Comparison of ENCODE assay signal across 8 cellular contexts in genomic region chr5:34838785-34839714, GRCh38. TPM values are rescaled to one million over a fixed set of nuclear protein-coding genes. Genes with fewer than 3 reads are reported as not detected.
DNase-seq lines count a peak whose midpoint lies in the region; ATAC-seq and TF ChIP-seq lines count a peak whose summit lies in the region.

TSS of gene TTC23L (plus strand) at chr5:34839164. CDS start at chr5:34840672, 1,508 bp downstream.

- no peaks in the 10 kb centered on the region for H3K36me3 ChIP-seq in SJSA1
- no peaks in the 10 kb centered on the region for H3K36me3 ChIP-seq in thymus (ENCODE audit: control insufficient read depth, insufficient read depth)

- H3K36me3 Mint-ChIP-seq in activated naive CD8-positive, alpha-beta T cell: no peaks in the 10 kb centered on the region
- no peaks in the 10 kb centered on the region for H3K36me3 Mint-ChIP-seq in osteocyte (ENCODE audit: unreplicated experiment)

- peak within 1 kb of the TSS; percentile 94 for H3K4me3 Mint-ChIP-seq in activated naive CD8-positive, alpha-beta T cell
- H3K4me3 Mint-ChIP-seq in osteocyte (ENCODE audit: unreplicated experiment): peak within 1 kb of the TSS; percentile 87

- H3K9me3 ChIP-seq in SJSA1 (replicated peaks): 0 out of 2 replicates have a peak, but pooled peaks cover 5% of the 10 kb centered on the region
- H3K9me3 ChIP-seq in thymus (ENCODE audit: control insufficient read depth): no peaks in the 10 kb centered on the region

- H3K4me1 ChIP-seq in SJSA1 (replicated peaks) (peaks cover 8% of the 10 kb centered on the region), thymus (ENCODE audit: control insufficient read depth, insufficient read depth, low read length) (peaks cover 5% of the 10 kb centered on the region)

- peak within 1 kb of the TSS; percentile 91 for H3K27ac Mint-ChIP-seq in activated naive CD8-positive, alpha-beta T cell
- H3K27ac Mint-ChIP-seq in osteocyte (ENCODE audit: unreplicated experiment): peak within 1 kb of the TSS; percentile 81

- no peaks in the 10 kb centered on the region for H3K9me3 Mint-ChIP-seq in activated naive CD8-positive, alpha-beta T cell (ENCODE audit: low read depth)
- no peaks in the 10 kb centered on the region for H3K9me3 Mint-ChIP-seq in osteocyte (ENCODE audit: unreplicated experiment)

- intact Hi-C loops in Right ventricle myocardium inferior (cut with DNase I): loop anchor here (10.0 kb wide), 1 partner anchor 314 kb away; no protein-coding TSS in a partner anchor

- H3K4me3 ChIP-seq in LNCaP clone FGC (ENCODE audit: low read depth, low read length) (peak within 1 kb of the TSS; percentile 71), SJSA1 (peak within 1 kb of the TSS; percentile 62), thymus (ENCODE audit: low read length) (peak within 1 kb of the TSS; percentile 63)

- DNase-seq in EH (ENCODE audit: low read depth): peak; percentile 89
- DNase-seq in GOT3 (lab: John Stamatoyannopoulos, UW): peak; percentile 65
- DNase-seq in LNCaP clone FGC (ENCODE audit: low read depth): peak; percentile 93
- DNase-seq in SJSA1 (ENCODE audit: low read depth in 1 of 2, low spot score in 2 of 2): peak; percentile 76 to 82
- DNase-seq in Right ventricle myocardium inferior (ENCODE audit: missing footprints): peak; percentile 93
- DNase-seq in osteocyte (ENCODE audit: extremely low spot score, unreplicated experiment): peak; percentile 89

- H3K27me3 ChIP-seq in SJSA1 (replicated peaks) (no peaks in the 10 kb centered on the region), thymus (ENCODE audit: control insufficient read depth, insufficient read depth) (no peaks in the 10 kb centered on the region)

- no peaks in the 10 kb centered on the region for H3K27me3 Mint-ChIP-seq in activated naive CD8-positive, alpha-beta T cell
- H3K27me3 Mint-ChIP-seq in osteocyte (ENCODE audit: unreplicated experiment): no peaks in the 10 kb centered on the region

- ATAC-seq in Right ventricle myocardium inferior: peak; percentile 94

- H3K4me1 Mint-ChIP-seq in activated naive CD8-positive, alpha-beta T cell (ENCODE audit: low read depth): peaks cover 10% of the 10 kb centered on the region
- H3K4me1 Mint-ChIP-seq in osteocyte (ENCODE audit: unreplicated experiment): peaks cover 13% of the 10 kb centered on the region

- H3K27ac ChIP-seq in SJSA1 (no peak within 1 kb of the TSS; the same call in 1 of the 2 replicates), thymus (ENCODE audit: low read depth) (no peak within 1 kb of the TSS)

- no peak for TF ChIP-seq CTCF in LNCaP clone FGC (IDR thresholded peaks at IDR 0.05; ENCODE audit: control insufficient read depth, extremely low read depth, insufficient read depth)
- TF ChIP-seq CTCF in osteocyte (IDR thresholded peaks at IDR 0.05): no peak

- 5% methylated on average over 73 of the region's 73 CpGs for WGBS in thymus

RNA-seq across cellular contexts. Expression of gene TTC23L, which starts in this region (rescaled TPM):
- not detected in 2 replicates for total RNA-seq in SJSA1 (2014; rRNA removed; shearing (Covaris generic))
- total RNA-seq in Right ventricle myocardium inferior (not detected), osteocyte (0.59 TPM in 1 of 2 replicates, not detected in the other)
- polyA plus RNA-seq in thymus: 0.52 TPM

Comparison
In these comparisons a context has a peak if more than half of its experiments do, and no peak if none do; other contexts are left out.
1. Peak in DNase-seq and H3K4me3 ChIP-seq in SJSA1; RNA of the gene not detected or under 1 TPM.
2. Peak in DNase-seq and ATAC-seq in Right ventricle myocardium inferior; RNA of the gene not detected or under 1 TPM.
3. Peak in DNase-seq in osteocyte; RNA of the gene not detected or under 1 TPM.